ENCODE assay signal across 8 cellular contexts in genomic region chr3:138173769-138174420, GRCh38. TPM values are rescaled to one million over a fixed set of nuclear protein-coding genes. Genes with fewer than 3 reads are reported as not detected.
DNase-seq lines count a peak whose midpoint lies in the region; ATAC-seq and TF ChIP-seq lines count a peak whose summit lies in the region.

No MANE protein-coding gene starts in this region.

- peak overlapping the region; percentile 73 for H3K4me3 ChIP-seq in RWPE2 (ENCODE audit: severe bottlenecking)
- H3K4me3 ChIP-seq in fibroblast of lung (replicated peaks in 1 of 4; ENCODE audit: control extremely low read depth in 1 of 4, insufficient read depth in 1 of 4, low read depth in 3 of 4, low read length in 4 of 4): peak overlapping the region; percentile 45 to 99 (median 78)
- H3K4me3 ChIP-seq in psoas muscle: peak overlapping the region; percentile 86

- no peaks in the 10 kb centered on the region for H4K20me1 ChIP-seq in fibroblast of lung (ENCODE audit: control insufficient read depth, extremely low read depth, insufficient read depth, low read length)

- no peaks in the 10 kb centered on the region for H3K9me3 ChIP-seq in RWPE2 (ENCODE audit: severe bottlenecking)
- H3K9me3 ChIP-seq in fibroblast of lung (ENCODE audit: control insufficient read depth, insufficient read depth, low read depth, low read length): no peaks in the 10 kb centered on the region
- H3K9me3 ChIP-seq in psoas muscle: no peaks in the 10 kb centered on the region

- ATAC-seq in RWPE2 (ENCODE audit: low read depth): peak; percentile 26; the same call in 2 of the 3 replicates
- no peak for ATAC-seq in psoas muscle

- H3K27ac ChIP-seq in RWPE2 (ENCODE audit: poor library complexity, severe bottlenecking) (peak overlapping the region; percentile 60), fibroblast of lung (ENCODE audit: insufficient read depth, low read length) (peak overlapping the region; percentile 61), psoas muscle (peak overlapping the region; percentile 83)

- 60 to 64% (median 64%) methylated on average over 13 of the region's 13 CpGs for WGBS in psoas muscle, 3 donors

- peak overlapping the region; percentile 33 for H3K4me2 ChIP-seq in fibroblast of lung (ENCODE audit: extremely low read depth, insufficient read depth, low read length)

- peak overlapping the region; percentile 92 for H2AFZ ChIP-seq in fibroblast of lung (ENCODE audit: low read length)

- H3K9ac ChIP-seq in fibroblast of lung (ENCODE audit: insufficient read depth, low read length): peak overlapping the region; percentile 82

- TF ChIP-seq CTCF in RWPE2 (IDR thresholded peaks at IDR 0.05; ENCODE audit: poor library complexity, severe bottlenecking) (no peak), fibroblast of lung (conservative IDR thresholded peaks at IDR 0.05 in 1 of 2, IDR thresholded peaks at IDR 0.05 in 1 of 2; ENCODE audit: low read depth in 1 of 2, low read length in 2 of 2) (no peak), psoas muscle (IDR thresholded peaks at IDR 0.05) (no peak)

- H3K4me1 ChIP-seq in RWPE2 (ENCODE audit: insufficient read depth, poor library complexity, severe bottlenecking): peaks cover 9% of the 10 kb centered on the region
- H3K4me1 ChIP-seq in fibroblast of lung (ENCODE audit: control insufficient read depth, extremely low read depth, insufficient read depth, low read length): no peaks in the 10 kb centered on the region
- H3K4me1 ChIP-seq in psoas muscle: peaks cover 18% of the 10 kb centered on the region

- peaks cover 16% of the 10 kb centered on the region for H3K79me2 ChIP-seq in fibroblast of lung (ENCODE audit: control insufficient read depth, insufficient read depth, low read length)

- H3K36me3 ChIP-seq in RWPE2 (ENCODE audit: low read depth) (peaks cover 40% of the 10 kb centered on the region), fibroblast of lung (ENCODE audit: control insufficient read depth, insufficient read depth, low read length) (peaks cover 3% of the 10 kb centered on the region), psoas muscle (ENCODE audit: insufficient read depth in 1 of 2, low read depth in 1 of 2) (peaks cover 3 to 35% of the 10 kb centered on the region in 2 donors)

- intact Hi-C loops in psoas muscle (cut with DNase I): no loop called here

- peak; percentile 56 for DNase-seq in DMS79 treated with DMSO at 0.1 percent for 48 hours (lab: John Stamatoyannopoulos, UW)
- no peak for DNase-seq in DMS79 (lab: John Stamatoyannopoulos, UW)
- no peak for DNase-seq in RWPE2 (ENCODE audit: low spot score)
- peak in 1 of 2 donors; percentile 10 for DNase-seq in fibroblast of lung (ENCODE audit: low read depth in 2 of 2)
- DNase-seq in psoas muscle: no peak
- no peak for DNase-seq in NCI-H2227 (lab: John Stamatoyannopoulos, UW; ENCODE audit: unreplicated experiment)
- no peak for DNase-seq in activated gamma-delta T cell treated with Interleukin-2 at 50 U/mL for 16 hours
- no peak for DNase-seq in NCI-H146 (lab: John Stamatoyannopoulos, UW)

- H3K27me3 ChIP-seq in RWPE2 (ENCODE audit: insufficient read depth, poor library complexity, severe bottlenecking) (no peaks in the 10 kb centered on the region), fibroblast of lung (ENCODE audit: control insufficient read depth, insufficient read depth, low read length) (no peaks in the 10 kb centered on the region), psoas muscle (ENCODE audit: insufficient read depth in 3 of 3, low read length in 2 of 3) (no peaks in the 10 kb centered on the region)

RNA-seq across cellular contexts. Expression of gene DBR1, which starts 0.8 kb away (rescaled TPM):
- total RNA-seq in fibroblast of lung: 19.7 and 21.6 TPM in 2 replicates
- 16.2 and 18.2 TPM in 2 replicates for polyA plus RNA-seq in fibroblast of lung
- 8.9 and 10.9 TPM in 2 replicates for polyA plus RNA-seq in fibroblast of lung (2012)
- 5.8 and 6.4 TPM in 2 replicates for polyA minus RNA-seq in fibroblast of lung (ENCODE audit: low replicate concordance)
- total RNA-seq in psoas muscle: 1 to 10 TPM; 4.3 to 8.1 (median 5.9) TPM
- 10 to 100 TPM in 1 of 3 donors, 1 to 10 TPM in 2; 5.6 to 13.6 (median 9.6) TPM for polyA plus RNA-seq in psoas muscle

RNA-seq across cellular contexts. Expression of gene ARMC8, which starts 13.2 kb away (rescaled TPM):
- total RNA-seq in fibroblast of lung: 45.9 and 49.6 TPM in 2 replicates
- polyA plus RNA-seq in fibroblast of lung: 43.6 and 44.7 TPM in 2 replicates
- polyA plus RNA-seq in fibroblast of lung (2012): 24.9 and 25.3 TPM in 2 replicates
- polyA minus RNA-seq in fibroblast of lung (ENCODE audit: low replicate concordance): 112 and 169 TPM in 2 replicates
- total RNA-seq in psoas muscle: 10 to 100 TPM; 40.1 to 92.1 (median 60.3) TPM
- polyA plus RNA-seq in psoas muscle: 10 to 100 TPM; 25.4 to 38.7 (median 27.5) TPM

RNA-seq across cellular contexts. Expression of gene A4GNT, which starts 41.7 kb away (rescaled TPM):
- not detected in 2 replicates for total RNA-seq in fibroblast of lung
- polyA plus RNA-seq in fibroblast of lung: not detected in 2 replicates
- not detected in 2 replicates for polyA plus RNA-seq in fibroblast of lung (2012)
- not detected in 2 replicates for polyA minus RNA-seq in fibroblast of lung (ENCODE audit: low replicate concordance)
- total RNA-seq in psoas muscle: not detected
- polyA plus RNA-seq in psoas muscle: not detected

RNA-seq across cellular contexts. Expression of gene DZIP1L, which starts 58.5 kb away (rescaled TPM):
- 16.9 and 22.6 TPM in 2 replicates for total RNA-seq in fibroblast of lung
- 5.2 and 8.9 TPM in 2 replicates for polyA plus RNA-seq in fibroblast of lung
- 5.3 and 8.2 TPM in 2 replicates for polyA plus RNA-seq in fibroblast of lung (2012)
- 11.9 and 28.9 TPM in 2 replicates for polyA minus RNA-seq in fibroblast of lung (ENCODE audit: low replicate concordance)
- 1 to 10 TPM; 1.0 to 3.0 (median 1.5) TPM for total RNA-seq in psoas muscle
- polyA plus RNA-seq in psoas muscle: under 1 TPM; 0.22 to 0.73 (median 0.53) TPM
